Comparison of ENCODE assay signal across 7 cellular contexts in genomic region chr15:67419705-67420104, GRCh38.
"Had no signal": no experiment of that assay in that cellular context is flagged by ENCODE, and none has a peak within 500 bp of the region (broad histone marks: within the 10 kb centered on the region; RNA-seq: fewer than 3 reads in every experiment).

No MANE protein-coding gene starts in this region.

- H3K4me2 ChIP-seq: GM23338 had no signal

- ATAC-seq: GM23338 had no signal

- H3K4me3 ChIP-seq: GM23338 had no signal

- FAIRE-seq: H1, H54, HTR-8/SVneo had no signal

- H2AFZ ChIP-seq: GM23338 had no signal

- DNase-seq: H9, HCEC 1CT, IMR-90 had no signal
